14 cellular contexts compared by ENCODE assay signal in the genomic region with DNA sequence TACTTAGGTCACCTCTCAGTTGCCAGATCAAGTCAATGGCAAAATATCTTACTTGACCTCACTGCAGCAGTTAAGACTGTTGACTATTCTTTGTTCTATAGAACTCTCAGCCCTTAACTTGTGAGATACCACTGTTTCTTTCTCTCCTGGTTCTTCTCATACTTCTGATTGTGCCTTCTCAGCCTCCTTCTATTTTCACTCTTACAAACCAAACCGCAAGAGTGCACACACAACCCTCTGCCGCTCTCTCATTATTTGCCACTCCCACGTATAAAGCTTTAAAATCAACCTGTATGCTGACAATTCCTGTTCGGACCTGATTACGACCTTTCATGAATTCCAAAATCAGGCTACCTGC. TPM values are rescaled to one million over a fixed set of nuclear protein-coding genes. Genes with fewer than 3 reads are reported as not detected.
DNase-seq lines count a peak whose midpoint lies in the region; ATAC-seq, FAIRE-seq and TF ChIP-seq lines count a peak whose summit lies in the region.
"Had no signal": no experiment of that assay in that cellular context is flagged by ENCODE, and none has a peak within 500 bp of the region (broad histone marks: within the 10 kb centered on the region; RNA-seq: fewer than 3 reads in every experiment).

No MANE protein-coding gene starts in this region.

- H3K9me3 ChIP-seq in BLaER1 treated with 17β-estradiol and CSF1 and Interleukin-3, amounts not matched to agents 10 nM and 100 nM (replicated peaks in 1 of 11), result no peaks in the 10 kb centered on the region
- no peaks in the 10 kb centered on the region for H3K9me3 ChIP-seq in CD4-positive, alpha-beta memory T cell (ENCODE audit: control insufficient read depth in 1 of 2, low read length in 2 of 2)
- H3K9me3 ChIP-seq: esophagus muscularis mucosa, pancreas had no signal

- peaks cover 4 to 6% (median 4%) of the 10 kb centered on the region in 4 donors for H3K4me1 Mint-ChIP-seq in CD4-positive, alpha-beta memory T cell

- no peak for DNase-seq in CD4-positive, alpha-beta memory T cell
- DNase-seq in COLO668 (lab: John Stamatoyannopoulos, UW; ENCODE audit: unreplicated experiment), result no peak
- DNase-seq in D721Med (ENCODE audit: insufficient read length, low spot score), result no peak
- no peak for DNase-seq in NCI-H748 (lab: John Stamatoyannopoulos, UW; ENCODE audit: unreplicated experiment)
- DNase-seq: activated CD4-positive, alpha-beta T cell treated with anti-CD3 and anti-CD28 coated beads for 48 hours; NCI-H1048; pancreas had no signal

- peak overlapping the region; percentile 58 to 100 (median 95) for H3K4me2 ChIP-seq in BLaER1 treated with 17β-estradiol and CSF1 and Interleukin-3, amounts not matched to agents 10 nM and 100 nM

- no peak overlapping the region for H3K4me3 Mint-ChIP-seq in CD4-positive, alpha-beta memory T cell

- intact Hi-C loops in CD4-positive, alpha-beta memory T cell (cut with micrococcal nuclease), result loop anchor here (10.0 kb wide), 1 partner anchor 976 kb away; the partner anchor contains the start of gene NAP1L1

- H3K4me1 ChIP-seq in BLaER1 treated with 17β-estradiol and CSF1 and Interleukin-3, amounts not matched to agents 10 nM and 100 nM, result peaks cover 42 to 58% (median 53%) of the 10 kb centered on the region in 10 experiments
- peaks cover 6% of the 10 kb centered on the region for H3K4me1 ChIP-seq in CD4-positive, alpha-beta memory T cell (ENCODE audit: insufficient read depth, low read length)
- H3K4me1 ChIP-seq: pancreas had no signal

- no peak for TF ChIP-seq CTCF in D721Med (IDR thresholded peaks at IDR 0.05; ENCODE audit: insufficient read depth, missing control alignments)

- no peaks in the 10 kb centered on the region for H4K20me1 ChIP-seq in BLaER1 treated with 17β-estradiol and CSF1 and Interleukin-3, amounts not matched to agents 10 nM and 100 nM

- H3K4me3 ChIP-seq in BLaER1 treated with 17β-estradiol and CSF1 and Interleukin-3, amounts not matched to agents 10 nM and 100 nM, result no peak overlapping the region
- H3K4me3 ChIP-seq in CD4-positive, alpha-beta memory T cell (ENCODE audit: low read length in 2 of 2), result no peak overlapping the region
- H3K4me3 ChIP-seq: esophagus muscularis mucosa, pancreas had no signal

- H3K9ac ChIP-seq in BLaER1 treated with 17β-estradiol and CSF1 and Interleukin-3, amounts not matched to agents 10 nM and 100 nM, result peak overlapping the region in 3 of 11 experiments; percentile 7 to 17 (median 16); a peak in 3 of 22 replicates

- H3K27me3 ChIP-seq in BLaER1 treated with 17β-estradiol and CSF1 and Interleukin-3, amounts not matched to agents 10 nM and 100 nM, result peaks cover 0 to 9% (median 0%) of the 10 kb centered on the region in 11 experiments; a peak in 4 of 22 replicates
- H3K27me3 ChIP-seq in CD4-positive, alpha-beta memory T cell (ENCODE audit: insufficient read depth, low read length), result no peaks in the 10 kb centered on the region

- ATAC-seq in GM19035 (IDR thresholded peaks at IDR 0.05; ENCODE audit: unreplicated experiment), result peak; percentile 36
- peak; percentile 32 for ATAC-seq in HG02759 (IDR thresholded peaks at IDR 0.05; ENCODE audit: unreplicated experiment)
- peak; percentile 28 for ATAC-seq in HG03521 (IDR thresholded peaks at IDR 0.05; ENCODE audit: unreplicated experiment)
- ATAC-seq: pancreas had no signal

- no peaks in the 10 kb centered on the region for H3K9me3 Mint-ChIP-seq in CD4-positive, alpha-beta memory T cell

- no peak for FAIRE-seq in D721Med (lab: Jason Lieb, UNC)
- FAIRE-seq: keratinocyte, pancreas had no signal

- H3K27ac Mint-ChIP-seq in CD4-positive, alpha-beta memory T cell, result no peak overlapping the region

- POLR2A ChIA-PET in CD4-positive, alpha-beta memory T cell (lab: Charles Lee; ENCODE audit: partially characterized antibody), result no interaction called here

- peak overlapping the region in 7 of 11 experiments; percentile 36 to 63 (median 54); a peak in 13 of 22 replicates for H3K27ac ChIP-seq in BLaER1 treated with 17β-estradiol and CSF1 and Interleukin-3, amounts not matched to agents 10 nM and 100 nM
- H3K27ac ChIP-seq in CD4-positive, alpha-beta memory T cell (ENCODE audit: low read depth, low read length), result no peak overlapping the region
- H3K27ac ChIP-seq: esophagus muscularis mucosa, pancreas, RWPE1 had no signal

- H3K36me3 Mint-ChIP-seq in CD4-positive, alpha-beta memory T cell, result no peaks in the 10 kb centered on the region

- peaks cover 5 to 14% of the 10 kb centered on the region in 2 donors for H3K27me3 Mint-ChIP-seq in CD4-positive, alpha-beta memory T cell

- CTCF ChIA-PET in CD4-positive, alpha-beta memory T cell (lab: Charles Lee; ENCODE audit: partially characterized antibody), result interaction anchor here (5.2 kb wide), 1 partner anchor 12 kb away, joined by 40 read pairs; no protein-coding TSS in a partner anchor

- peaks cover 0 to 59% (median 36%) of the 10 kb centered on the region in 11 experiments; a peak in 17 of 22 replicates for H3K36me3 ChIP-seq in BLaER1 treated with 17β-estradiol and CSF1 and Interleukin-3, amounts not matched to agents 10 nM and 100 nM
- no peaks in the 10 kb centered on the region for H3K36me3 ChIP-seq in CD4-positive, alpha-beta memory T cell (ENCODE audit: insufficient read depth, low read length)
- H3K36me3 ChIP-seq: esophagus muscularis mucosa, pancreas had no signal

RNA-seq across cellular contexts. Expression of gene E2F7, which starts 4.5 kb away (rescaled TPM):
- under 1 TPM; 0.17 to 0.26 TPM for total RNA-seq in CD4-positive, alpha-beta memory T cell
- not detected for polyA plus RNA-seq in CD4-positive, alpha-beta memory T cell
- total RNA-seq: esophagus muscularis mucosa had no signal
